ENCODE assay signal across 12 cellular contexts in genomic region chr5:74016373-74016772, GRCh38.
DNase-seq lines count a peak whose midpoint lies in the region; ATAC-seq and TF ChIP-seq lines count a peak whose summit lies in the region.
"Had no signal": no experiment of that assay in that cellular context is flagged by ENCODE, and none has a peak within 500 bp of the region (broad histone marks: within the 10 kb centered on the region; RNA-seq: fewer than 3 reads in every experiment).

No MANE protein-coding gene starts in this region.

- intact Hi-C loops in prostate gland (cut with DNase I), result no loop called here

- TF ChIP-seq POLR2A in prostate gland (IDR thresholded peaks at IDR 0.05), result no peak

- no peak overlapping the region for H3K4me3 ChIP-seq in prostate gland

- peak; percentile 47 for ATAC-seq in GM21367 (IDR thresholded peaks at IDR 0.05; ENCODE audit: unreplicated experiment)
- ATAC-seq in GM19395 (IDR thresholded peaks at IDR 0.05; ENCODE audit: unreplicated experiment), result no peak
- ATAC-seq in GM21786 (IDR thresholded peaks at IDR 0.05; ENCODE audit: unreplicated experiment), result no peak
- no peak for ATAC-seq in GM19455 (IDR thresholded peaks at IDR 0.05; ENCODE audit: unreplicated experiment)
- ATAC-seq: effector memory CD8-positive, alpha-beta T cell had no signal

- no peaks in the 10 kb centered on the region for H3K27me3 ChIP-seq in prostate gland (replicated peaks; ENCODE audit: insufficient read depth)

- no peak for TF ChIP-seq CTCF in prostate gland (IDR thresholded peaks at IDR 0.05)

- no peaks in the 10 kb centered on the region for H3K9me3 ChIP-seq in prostate gland

- peak; percentile 9 for DNase-seq in DMS53 treated with DMSO at 0.1 percent for 48 hours (lab: John Stamatoyannopoulos, UW; ENCODE audit: unreplicated experiment)
- DNase-seq in RPMI8226, result peak; percentile 29
- peak; percentile 10 for DNase-seq in germinal center (ENCODE audit: low spot score)
- no peak for DNase-seq in prostate gland (ENCODE audit: low spot score)
- DNase-seq: activated B cell treated with CpG ODN at 0.5 μM for 24 hours; activated naive CD4-positive, alpha-beta T cell treated with anti-CD3 and anti-CD28 coated beads for 36 hours; effector memory CD8-positive, alpha-beta T cell; NCI-H1105 had no signal

- H3K4me1 ChIP-seq in prostate gland (replicated peaks), result no peaks in the 10 kb centered on the region

- H3K36me3 ChIP-seq in prostate gland, result no peaks in the 10 kb centered on the region

- H3K27ac ChIP-seq in prostate gland, result no peak overlapping the region

- WGBS in prostate gland, result 86% methylated on average over 4 of the region's 4 CpGs
